Comparison of ENCODE assay signal across 10 cellular contexts in the genomic region with DNA sequence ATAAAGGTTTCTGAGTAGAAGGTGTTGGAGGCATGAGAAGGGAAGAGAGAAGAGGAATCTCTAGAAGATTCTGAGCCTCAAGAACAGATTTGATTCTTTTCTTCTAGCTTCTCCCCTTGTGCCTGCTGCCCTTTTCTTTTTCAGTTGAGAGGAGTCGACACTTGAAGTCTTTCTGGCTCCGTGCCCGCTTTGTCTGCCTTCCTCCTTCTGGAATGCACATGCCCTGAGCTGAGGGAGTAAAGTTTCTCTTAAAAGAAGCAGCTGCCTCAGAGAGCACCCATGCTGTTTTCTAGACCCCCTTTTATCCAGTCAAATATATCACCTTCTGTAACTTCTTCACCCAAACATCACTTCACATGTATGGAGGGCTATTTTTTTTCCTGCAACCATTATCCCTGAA. TPM values are rescaled to one million over a fixed set of nuclear protein-coding genes. Genes with fewer than 3 reads are reported as not detected.
DNase-seq lines count a peak whose midpoint lies in the region; ATAC-seq and TF ChIP-seq lines count a peak whose summit lies in the region.
"Had no signal": no experiment of that assay in that cellular context is flagged by ENCODE, and none has a peak within 500 bp of the region (broad histone marks: within the 10 kb centered on the region; RNA-seq: fewer than 3 reads in every experiment).

No MANE protein-coding gene starts in this region.

- no peaks in the 10 kb centered on the region for H3K36me3 Mint-ChIP-seq in activated T-cell treated with anti-CD3 and anti-CD28 coated beads, Interleukin-2, amount 50 U/mL, for 72 hours (ENCODE audit: insufficient read depth in 2 of 2)

- peak overlapping the region in 2 of 3 donors; percentile 31 to 34 for H3K27ac ChIP-seq in thyroid gland

- H3K27me3 Mint-ChIP-seq in activated T-cell treated with anti-CD3 and anti-CD28 coated beads, Interleukin-2, amount 50 U/mL, for 72 hours (ENCODE audit: low read depth): peaks cover 4% of the 10 kb centered on the region

- H3K9me3 Mint-ChIP-seq in activated T-cell treated with anti-CD3 and anti-CD28 coated beads, Interleukin-2, amount 50 U/mL, for 72 hours: no peaks in the 10 kb centered on the region

- H3K4me1 ChIP-seq in adipocyte (ENCODE audit: control insufficient read depth, insufficient read depth, low read length): peaks cover 7% of the 10 kb centered on the region
- peaks cover 12 to 14% of the 10 kb centered on the region in 2 donors for H3K4me1 ChIP-seq in thyroid gland

- no peak for ATAC-seq in stimulated activated naive CD8-positive, alpha-beta T cell treated with anti-CD3 and anti-CD28 coated beads, Interleukin-15, Interleukin-2, amounts not matched to agents 100 U/mL and 50 U/mL, for 24 hours
- no peak for ATAC-seq in activated T-cell treated with anti-CD3 and anti-CD28 coated beads, Interleukin-2, amount 50 U/mL, for 72 hours (replicated peaks in 1 of 2)
- no peak for ATAC-seq in GM21447 (IDR thresholded peaks at IDR 0.05; ENCODE audit: unreplicated experiment)

- H3K9me3 ChIP-seq in adipocyte (ENCODE audit: control insufficient read depth, low read length) (no peaks in the 10 kb centered on the region), thyroid gland (no peaks in the 10 kb centered on the region)

- H3K36me3 ChIP-seq in adipocyte (ENCODE audit: control insufficient read depth, insufficient read depth, low read length, severe bottlenecking) (no peaks in the 10 kb centered on the region), thyroid gland (no peaks in the 10 kb centered on the region)

- TF ChIP-seq POLR2A in thyroid gland (IDR thresholded peaks at IDR 0.05): no peak

- H3K27ac Mint-ChIP-seq in activated T-cell treated with anti-CD3 and anti-CD28 coated beads, Interleukin-2, amount 50 U/mL, for 72 hours: no peak overlapping the region

- 5 to 7% methylated on average over 3 of the region's 3 CpGs for WGBS in thyroid gland, 2 donors

- no peak overlapping the region for H3K9ac ChIP-seq in adipocyte (ENCODE audit: low read length)

- intact Hi-C loops in thyroid gland (cut with DNase I): no loop called here

- TF ChIP-seq CTCF in thyroid gland (IDR thresholded peaks at IDR 0.05): no peak

- no peak overlapping the region for H3K4me3 Mint-ChIP-seq in activated T-cell treated with anti-CD3 and anti-CD28 coated beads, Interleukin-2, amount 50 U/mL, for 72 hours

- H3K4me3 ChIP-seq in adipocyte (ENCODE audit: low read length) (no peak overlapping the region), thyroid gland (replicated peaks in 1 of 3) (no peak overlapping the region)

- DNase-seq in LoVo (ENCODE audit: low spot score) (peak; percentile 50), adipocyte (ENCODE audit: low read depth) (peak; percentile 79), iPS-NIHi11 (ENCODE audit: low spot score) (peak; percentile 29), thyroid gland (peak; percentile 96 to 98)
- DNase-seq in stimulated activated naive CD8-positive, alpha-beta T cell treated with anti-CD3 and anti-CD28 coated beads, Interleukin-15, Interleukin-2, amounts not matched to agents 100 U/mL and 50 U/mL, for 24 hours: no peak
- no peak for DNase-seq in activated T-cell treated with anti-CD3 and anti-CD28 coated beads, Interleukin-2, amount 50 U/mL, for 72 hours
- DNase-seq: stimulated activated naive CD4-positive, alpha-beta T cell had no signal

- H3K4me1 Mint-ChIP-seq in activated T-cell treated with anti-CD3 and anti-CD28 coated beads, Interleukin-2, amount 50 U/mL, for 72 hours (ENCODE audit: low read depth): no peaks in the 10 kb centered on the region

- no peaks in the 10 kb centered on the region for H3K27me3 ChIP-seq in adipocyte (replicated peaks; ENCODE audit: control insufficient read depth, insufficient read depth, low read length)
- H3K27me3 ChIP-seq in thyroid gland: no peaks in the 10 kb centered on the region

RNA-seq across cellular contexts. Expression of gene C11orf97, which starts 13.7 kb away (rescaled TPM):
- not detected for total RNA-seq in thyroid gland
- not detected for total RNA-seq in activated T-cell treated with anti-CD3 and anti-CD28 coated beads, Interleukin-2, amount 50 U/mL, for 72 hours
- total RNA-seq: mononuclear cell; T-helper 1 cell treated with Interleukin-12 subunit alpha and Interleukin-12 subunit beta and Interleukin-4 antibody, amounts not matched to agents 30 ng/mL and 1 ng/mL, for 36 hours had no signal

RNA-seq across cellular contexts. Expression of gene FUT4, which starts 17.8 kb away (rescaled TPM):
- total RNA-seq in thyroid gland: 1 to 10 TPM; 3.8 to 7.4 (median 6.0) TPM
- 1 to 10 TPM; 5.4 to 5.5 TPM for total RNA-seq in activated T-cell treated with anti-CD3 and anti-CD28 coated beads, Interleukin-2, amount 50 U/mL, for 72 hours

RNA-seq across cellular contexts. Expression of gene ANKRD49, which starts 32.1 kb away (rescaled TPM):
- 10 to 100 TPM; 29.8 to 61.4 (median 32.2) TPM for total RNA-seq in thyroid gland
- 10 to 100 TPM; 24.2 to 28.1 TPM for total RNA-seq in activated T-cell treated with anti-CD3 and anti-CD28 coated beads, Interleukin-2, amount 50 U/mL, for 72 hours

RNA-seq across cellular contexts. Expression of gene MRE11, which starts 32.3 kb away (rescaled TPM):
- total RNA-seq in thyroid gland: 10 to 100 TPM; 18.4 to 25.0 (median 22.8) TPM
- total RNA-seq in activated T-cell treated with anti-CD3 and anti-CD28 coated beads, Interleukin-2, amount 50 U/mL, for 72 hours: 10 to 100 TPM; 43.8 to 49.1 TPM

RNA-seq across cellular contexts. Expression of gene PIWIL4, which starts 41.2 kb away (rescaled TPM):
- 1 to 10 TPM; 1.5 to 5.1 (median 3.5) TPM for total RNA-seq in thyroid gland
- 1 to 10 TPM; 1.1 to 1.6 TPM for total RNA-seq in activated T-cell treated with anti-CD3 and anti-CD28 coated beads, Interleukin-2, amount 50 U/mL, for 72 hours

Comparison
In these comparisons a context has a peak if more than half of its experiments do, and no peak if none do; other contexts are left out.
1. DNase-seq: peak in LoVo (single experiment), adipocyte (single experiment), iPS-NIHi11 (single experiment) and thyroid gland (2 of 2); none in stimulated activated naive CD8-positive, alpha-beta T cell treated with anti-CD3 and anti-CD28 coated beads, Interleukin-15, Interleukin-2, amounts not matched to agents 100 U/mL and 50 U/mL, for 24 hours (single experiment) and activated T-cell treated with anti-CD3 and anti-CD28 coated beads, Interleukin-2, amount 50 U/mL, for 72 hours (0 of 2).